Comparison of ENCODE assay signal across 8 cellular contexts in genomic region chr5:124746916-124747769, GRCh38. TPM values are rescaled to one million over a fixed set of nuclear protein-coding genes. Genes with fewer than 3 reads are reported as not detected.
DNase-seq lines count a peak whose midpoint lies in the region; ATAC-seq and TF ChIP-seq lines count a peak whose summit lies in the region.

No MANE protein-coding gene starts in this region.

- H3K9me3 ChIP-seq in duodenal mucosa (ENCODE audit: control insufficient read depth in 1 of 2, low read length in 2 of 2) = no peaks in the 10 kb centered on the region

- H3K9me3 Mint-ChIP-seq in stimulated activated naive B cell treated with anti-CD40 and anti-IgM and Interleukin-4, amounts not matched to agents 10 μg/mL and 1 μg/mL and 100 μg/mL, for 72 hours = no peaks in the 10 kb centered on the region
- H3K9me3 Mint-ChIP-seq in chondrocyte (ENCODE audit: low read depth) = no peaks in the 10 kb centered on the region

- peaks cover 5 to 9% of the 10 kb centered on the region in 2 donors for H3K4me1 ChIP-seq in duodenal mucosa (ENCODE audit: control insufficient read depth in 1 of 2, insufficient read depth in 2 of 2, low read length in 2 of 2)

- peaks cover 5 to 13% of the 10 kb centered on the region in 2 donors for H3K4me1 Mint-ChIP-seq in stimulated activated naive B cell treated with anti-CD40 and anti-IgM and Interleukin-4, amounts not matched to agents 10 μg/mL and 1 μg/mL and 100 μg/mL, for 72 hours
- H3K4me1 Mint-ChIP-seq in chondrocyte (ENCODE audit: low read depth) = peaks cover 18% of the 10 kb centered on the region

- ATAC-seq in GM18498 (IDR thresholded peaks at IDR 0.05; ENCODE audit: unreplicated experiment) = peak; percentile 34
- peak; percentile 18 to 43 for ATAC-seq in stimulated activated naive B cell treated with anti-CD40 and anti-IgM and Interleukin-4, amounts not matched to agents 10 μg/mL and 1 μg/mL and 100 μg/mL, for 72 hours (replicated peaks)

- no peaks in the 10 kb centered on the region for H3K27me3 Mint-ChIP-seq in stimulated activated naive B cell treated with anti-CD40 and anti-IgM and Interleukin-4, amounts not matched to agents 10 μg/mL and 1 μg/mL and 100 μg/mL, for 72 hours
- no peaks in the 10 kb centered on the region for H3K27me3 Mint-ChIP-seq in chondrocyte (ENCODE audit: low read depth)

- TF ChIP-seq CTCF in 22Rv1 (IDR thresholded peaks at IDR 0.05) = no peak
- TF ChIP-seq CTCF in RWPE1 (conservative IDR thresholded peaks at IDR 0.05; ENCODE audit: low read depth) = no peak
- no peak for TF ChIP-seq CTCF in chondrocyte (IDR thresholded peaks at IDR 0.05)

- H3K36me3 ChIP-seq in duodenal mucosa (ENCODE audit: control insufficient read depth in 1 of 2, insufficient read depth in 2 of 2, low read length in 2 of 2) = no peaks in the 10 kb centered on the region

- no peaks in the 10 kb centered on the region for H3K27me3 ChIP-seq in duodenal mucosa (ENCODE audit: control insufficient read depth in 1 of 2, insufficient read depth in 2 of 2, low read length in 2 of 2)

- CTCF ChIA-PET in RWPE1 (lab: Yijun Ruan, JAX) = interaction anchor here (0.5 to 0.7 kb wide), 3 partner anchors 177 to 1592 kb away, joined by 3 to 6 read pairs (median 3); no protein-coding TSS in a partner anchor

- H3K27ac ChIP-seq in 22Rv1 = peak overlapping the region; percentile 97
- peak overlapping the region; percentile 90 for H3K27ac ChIP-seq in RWPE1
- peak overlapping the region; percentile 81 for H3K27ac ChIP-seq in duodenal mucosa (ENCODE audit: low read depth, low read length)

- peak overlapping the region in 1 of 2 donors; percentile 89 for H3K4me3 Mint-ChIP-seq in stimulated activated naive B cell treated with anti-CD40 and anti-IgM and Interleukin-4, amounts not matched to agents 10 μg/mL and 1 μg/mL and 100 μg/mL, for 72 hours
- H3K4me3 Mint-ChIP-seq in chondrocyte (ENCODE audit: unreplicated experiment) = no peak overlapping the region

- peak overlapping the region; percentile 86 to 89 for H3K4me3 ChIP-seq in duodenal mucosa (ENCODE audit: low read depth in 1 of 2, low read length in 2 of 2)

- H3K9ac ChIP-seq in duodenal mucosa (ENCODE audit: low read depth in 1 of 2, low read length in 2 of 2) = peak overlapping the region; percentile 67 to 75

- H3K36me3 Mint-ChIP-seq in stimulated activated naive B cell treated with anti-CD40 and anti-IgM and Interleukin-4, amounts not matched to agents 10 μg/mL and 1 μg/mL and 100 μg/mL, for 72 hours = no peaks in the 10 kb centered on the region
- no peaks in the 10 kb centered on the region for H3K36me3 Mint-ChIP-seq in chondrocyte (ENCODE audit: low read depth)

- H3K27ac Mint-ChIP-seq in stimulated activated naive B cell treated with anti-CD40 and anti-IgM and Interleukin-4, amounts not matched to agents 10 μg/mL and 1 μg/mL and 100 μg/mL, for 72 hours = peak overlapping the region; percentile 96
- no peak overlapping the region for H3K27ac Mint-ChIP-seq in chondrocyte (ENCODE audit: unreplicated experiment)

- POLR2A ChIA-PET in RWPE1 (lab: Yijun Ruan, JAX; ENCODE audit: low non-redundant PET) = no interaction called here

- DNase-seq in LHCN-M2 (ENCODE audit: low read depth) (peak; percentile 97), RWPE1 (ENCODE audit: low spot score) (peak; percentile 59), left kidney (ENCODE audit: low read depth, low spot score) (peak; percentile 98), chondrocyte (ENCODE audit: low spot score) (no peak)
- peak; percentile 57 for DNase-seq in stimulated activated naive B cell treated with anti-CD40 and anti-IgM and Interleukin-4, amounts not matched to agents 10 μg/mL and 1 μg/mL and 100 μg/mL, for 72 hours

RNA-seq across cellular contexts. Expression of gene ZNF608, which starts 0.7 kb away (rescaled TPM):
- total RNA-seq in LHCN-M2 (2014; rRNA removed) (9.0 and 19.4 TPM in 2 replicates), chondrocyte (20.7 to 36.3 TPM (median 23.8 TPM) in 3 replicates)
- 3.0 TPM for polyA plus RNA-seq in LHCN-M2 (2012)
